In genomic region chr6:27138837-27139752, GRCh38 we compare ENCODE assay signal across 8 cellular contexts.
DNase-seq lines count a peak whose midpoint lies in the region; ATAC-seq and TF ChIP-seq lines count a peak whose summit lies in the region.

No MANE protein-coding gene starts in this region.

- H3K4me1 Mint-ChIP-seq in Calu3 (ENCODE audit: low read depth, unreplicated experiment): peaks cover 14% of the 10 kb centered on the region
- peaks cover 45% of the 10 kb centered on the region for H3K4me1 Mint-ChIP-seq in stimulated activated memory B cell treated with anti-CD40 and anti-IgM and Interleukin-4, amounts not matched to agents 10 μg/mL and 1 μg/mL and 100 μg/mL, for 72 hours

- WGBS in lung, 2 donors: 2 to 9% methylated on average over 36 of the region's 36 CpGs

- peak overlapping the region; percentile 64 for H3K4me3 ChIP-seq in Jurkat, Clone E6-1 (ENCODE audit: low read length)
- H3K4me3 ChIP-seq in dorsolateral prefrontal cortex (peak overlapping the region; percentile 25 to 71 (median 54)), lung (peak overlapping the region; percentile 53)

- CTCF ChIA-PET in Calu3 (lab: Charles Lee): interaction anchor here (0.6 to 1.9 kb wide), 7 partner anchors 8 to 763 kb away, joined by 3 to 6 read pairs (median 3); a partner anchor contains a TSS

- H3K27ac Mint-ChIP-seq in Calu3 (ENCODE audit: unreplicated experiment): peak overlapping the region; percentile 83
- H3K27ac Mint-ChIP-seq in stimulated activated memory B cell treated with anti-CD40 and anti-IgM and Interleukin-4, amounts not matched to agents 10 μg/mL and 1 μg/mL and 100 μg/mL, for 72 hours: peak overlapping the region; percentile 91

- ATAC-seq in GM21423 (IDR thresholded peaks at IDR 0.05; ENCODE audit: unreplicated experiment): peak; percentile 64
- ATAC-seq in activated CD4-positive, CD25-positive, alpha-beta regulatory T cell treated with anti-CD3 and anti-CD28 coated beads, Interleukin-2, amount 50 U/mL, for 24 hours: peak; percentile 77 to 80
- ATAC-seq in lung (ENCODE audit: insufficient read depth, low FRiP score): peak; percentile 70
- peak; percentile 91 for ATAC-seq in stimulated activated memory B cell treated with anti-CD40 and anti-IgM and Interleukin-4, amounts not matched to agents 10 μg/mL and 1 μg/mL and 100 μg/mL, for 72 hours

- no peaks in the 10 kb centered on the region for H3K9me3 Mint-ChIP-seq in Calu3 (ENCODE audit: low read depth, unreplicated experiment)
- no peaks in the 10 kb centered on the region for H3K9me3 Mint-ChIP-seq in stimulated activated memory B cell treated with anti-CD40 and anti-IgM and Interleukin-4, amounts not matched to agents 10 μg/mL and 1 μg/mL and 100 μg/mL, for 72 hours

- TF ChIP-seq CTCF in Calu3 (IDR thresholded peaks at IDR 0.05; ENCODE audit: unreplicated experiment) (no peak), dorsolateral prefrontal cortex (IDR thresholded peaks at IDR 0.05 in 54 of 56, conservative IDR thresholded peaks at IDR 0.05 in 2 of 56; ENCODE audit: low read depth in 1 of 56, partially characterized antibody in 56 of 56) (no peak), lung (IDR thresholded peaks at IDR 0.05; ENCODE audit: control extremely low read depth, extremely low read depth) (no peak)

- no peaks in the 10 kb centered on the region for H3K9me3 ChIP-seq in lung (ENCODE audit: control insufficient read depth in 2 of 2, insufficient read depth in 1 of 2, low read length in 1 of 2)

- DNase-seq in Calu3 (peak; percentile 85), dorsolateral prefrontal cortex (peak in 3 of 10 donors; percentile 34 to 47 (median 43)), lung (ENCODE audit: low spot score) (no peak), AG08395 (ENCODE audit: low spot score) (no peak)
- DNase-seq in Jurkat, Clone E6-1 (ENCODE audit: low read depth, low spot score): peak; percentile 96

- peaks cover 40% of the 10 kb centered on the region for H3K36me3 Mint-ChIP-seq in Calu3 (ENCODE audit: insufficient read depth, unreplicated experiment)
- H3K36me3 Mint-ChIP-seq in stimulated activated memory B cell treated with anti-CD40 and anti-IgM and Interleukin-4, amounts not matched to agents 10 μg/mL and 1 μg/mL and 100 μg/mL, for 72 hours: peaks cover 27% of the 10 kb centered on the region

- H3K27ac ChIP-seq in dorsolateral prefrontal cortex (peak overlapping the region in 52 of 59 donors; percentile 2 to 86 (median 68)), lung (ENCODE audit: low read depth in 1 of 2, low read length in 1 of 2) (peak overlapping the region; percentile 77 to 89)

- BruUV-seq in Calu3 (replicated peaks; lab: Mats Ljungman, UMichigan): TSS peak; percentile 86

- H3K36me3 ChIP-seq in lung (ENCODE audit: control insufficient read depth in 2 of 2, insufficient read depth in 2 of 2, low read length in 2 of 2): peaks cover 0 to 5% of the 10 kb centered on the region in 2 donors

- intact Hi-C loops in Calu3 (cut with micrococcal nuclease; ENCODE audit: unreplicated experiment) (loop anchor here (10.0 kb wide), 1 partner anchor 814 kb away; no protein-coding TSS in a partner anchor), dorsolateral prefrontal cortex (cut with DNase I) (no loop called here)

- H3K27me3 ChIP-seq in dorsolateral prefrontal cortex (peaks cover 0 to 15% (median 2%) of the 10 kb centered on the region in 45 donors), lung (ENCODE audit: control insufficient read depth, insufficient read depth) (no peaks in the 10 kb centered on the region)

- H3K4me1 ChIP-seq in lung (ENCODE audit: control insufficient read depth in 2 of 2, insufficient read depth in 2 of 2, low read length in 2 of 2): peaks cover 0 to 2% of the 10 kb centered on the region in 2 donors

- no peaks in the 10 kb centered on the region for H3K27me3 Mint-ChIP-seq in Calu3 (ENCODE audit: unreplicated experiment)
- no peaks in the 10 kb centered on the region for H3K27me3 Mint-ChIP-seq in stimulated activated memory B cell treated with anti-CD40 and anti-IgM and Interleukin-4, amounts not matched to agents 10 μg/mL and 1 μg/mL and 100 μg/mL, for 72 hours

- H3K4me3 Mint-ChIP-seq in Calu3 (ENCODE audit: low read depth, unreplicated experiment): no peak overlapping the region
- H3K4me3 Mint-ChIP-seq in stimulated activated memory B cell treated with anti-CD40 and anti-IgM and Interleukin-4, amounts not matched to agents 10 μg/mL and 1 μg/mL and 100 μg/mL, for 72 hours: peak overlapping the region; percentile 97

Comparison
In these comparisons a context has a peak if more than half of its experiments do, and no peak if none do; other contexts are left out.
1. DNase-seq: peak in Calu3 (single experiment) and Jurkat, Clone E6-1 (single experiment); none in lung (single experiment) and AG08395 (single experiment).
2. Peak in every context shown above with its lines, with median percentiles within 50 percentile points of each other: ATAC-seq and H3K4me3 ChIP-seq.